28 cellular contexts compared by ENCODE assay signal in genomic region chr6:45127185-45127584, GRCh38.
"Had no signal": no experiment of that assay in that cellular context is flagged by ENCODE, and none has a peak within 500 bp of the region (broad histone marks: within the 10 kb centered on the region; RNA-seq: fewer than 3 reads in every experiment).

No MANE protein-coding gene starts in this region.

- H3K9me3 ChIP-seq: colonic mucosa, esophagus muscularis mucosa, esophagus squamous epithelium, gastrocnemius medialis, gastroesophageal sphincter, heart left ventricle, heart right ventricle had no signal

- ATAC-seq: effector memory CD8-positive, alpha-beta T cell; esophagus mucosa; foreskin keratinocyte; gastrocnemius medialis; gastroesophageal sphincter; heart left ventricle; heart right ventricle had no signal

- H3K27ac ChIP-seq: colonic mucosa, coronary artery, dorsolateral prefrontal cortex, epithelial cell of prostate, esophagus muscularis mucosa, esophagus squamous epithelium, foreskin keratinocyte, gastrocnemius medialis, gastroesophageal sphincter, heart left ventricle, heart right ventricle had no signal

- H3K27me3 ChIP-seq: colonic mucosa, dorsolateral prefrontal cortex, esophagus muscularis mucosa, esophagus squamous epithelium, foreskin keratinocyte, gastrocnemius medialis, gastroesophageal sphincter, heart left ventricle, heart right ventricle had no signal

- DNase-seq: colonic mucosa; cortex of kidney; dermis blood vessel endothelial cell; dorsolateral prefrontal cortex; effector CD4-positive, alpha-beta T cell; effector CD8-positive, alpha-beta T cell; effector memory CD4-positive, alpha-beta T cell; effector memory CD8-positive, alpha-beta T cell; endodermal cell; erythroblast; esophagus squamous epithelium; foreskin fibroblast; foreskin keratinocyte; foreskin melanocyte; gastrocnemius medialis; glutamatergic neuron; head of caudate nucleus; heart left ventricle; heart right ventricle had no signal

- H3K4me3 ChIP-seq: colonic mucosa, coronary artery, dorsolateral prefrontal cortex, esophagus muscularis mucosa, esophagus squamous epithelium, gastrocnemius medialis, gastroesophageal sphincter, heart left ventricle, heart right ventricle had no signal

- H3K36me3 ChIP-seq: colonic mucosa, esophagus muscularis mucosa, esophagus squamous epithelium, gastrocnemius medialis, gastroesophageal sphincter, heart left ventricle, heart right ventricle had no signal

- FAIRE-seq: colon, endometrium, endothelial cell of umbilical vein, frontal cortex had no signal

- H3K4me1 ChIP-seq: colonic mucosa, esophagus squamous epithelium, foreskin keratinocyte had no signal
